ENCODE assay signal across 8 cellular contexts in genomic region chr14:93332853-93333630, GRCh38. TPM values are rescaled to one million over a fixed set of nuclear protein-coding genes. Genes with fewer than 3 reads are reported as not detected.
DNase-seq lines count a peak whose midpoint lies in the region; ATAC-seq, FAIRE-seq and TF ChIP-seq lines count a peak whose summit lies in the region.

Gene BTBD7 (minus strand): TSS chr14:93333036. CDS start chr14:93296051, 36,985 bp downstream.

- DNase-seq in DND-41: peak; percentile 95
- peak; percentile 99 for DNase-seq in Karpas-422
- peak; percentile 71 for DNase-seq in RCC 7860 (ENCODE audit: low spot score)
- peak; percentile 96 for DNase-seq in activated T-cell treated with anti-CD3 and anti-CD28 coated beads, Interleukin-2, amount 50 U/mL, for 72 hours
- peak; percentile 98 for DNase-seq in esophagus muscularis mucosa (ENCODE audit: extremely low spot score)
- DNase-seq in myocyte (ENCODE audit: low read depth): peak; percentile 97
- DNase-seq in stimulated activated CD8-positive, alpha-beta memory T cell treated with anti-CD3 and anti-CD28 coated beads, Interleukin-7, amount 100 ng/mL, for 4 hours (ENCODE audit: low read depth in 2 of 2): peak; percentile 82 to 94

- TF ChIP-seq CTCF in DND-41 (IDR thresholded peaks at IDR 0.05; ENCODE audit: borderline replicate concordance, extremely low read depth, low read length, poor library complexity, severe bottlenecking) (peak; percentile 35), esophagus muscularis mucosa (IDR thresholded peaks at IDR 0.05) (peak in 1 of 3 experiments; percentile 34)

- H4K20me1 ChIP-seq in DND-41 (ENCODE audit: insufficient read depth, low read length) (peaks cover 8% of the 10 kb centered on the region; the same call in 1 of the 2 replicates), Karpas-422 (ENCODE audit: insufficient read depth, low read depth, low read length) (peaks cover 16% of the 10 kb centered on the region)

- H3K79me2 ChIP-seq in DND-41 (ENCODE audit: insufficient read depth, low read length) (peaks cover 47% of the 10 kb centered on the region), Karpas-422 (ENCODE audit: low read length) (peaks cover 53% of the 10 kb centered on the region)

- ATAC-seq in DND-41 (ENCODE audit: insufficient read depth, low read depth) (peak; percentile 95), GM21825 (IDR thresholded peaks at IDR 0.05; ENCODE audit: unreplicated experiment) (peak; percentile 75)
- ATAC-seq in activated T-cell treated with anti-CD3 and anti-CD28 coated beads, Interleukin-2, amount 50 U/mL, for 72 hours (replicated peaks in 1 of 2): peak; percentile 93 to 95

- peak within 1 kb of the TSS; percentile 91 for H3K4me3 Mint-ChIP-seq in activated T-cell treated with anti-CD3 and anti-CD28 coated beads, Interleukin-2, amount 50 U/mL, for 72 hours

- H3K4me1 ChIP-seq in DND-41 (ENCODE audit: insufficient read depth, low read length): peaks cover 40% of the 10 kb centered on the region
- peaks cover 34% of the 10 kb centered on the region for H3K4me1 ChIP-seq in Karpas-422 (ENCODE audit: low read length)
- H3K4me1 ChIP-seq in esophagus muscularis mucosa: peaks cover 25 to 40% (median 38%) of the 10 kb centered on the region in 4 donors

- peaks cover 0 to 2% of the 10 kb centered on the region in 2 donors for H3K36me3 Mint-ChIP-seq in activated T-cell treated with anti-CD3 and anti-CD28 coated beads, Interleukin-2, amount 50 U/mL, for 72 hours (ENCODE audit: insufficient read depth in 2 of 2)

- H3K9me3 ChIP-seq in DND-41 (ENCODE audit: insufficient read depth, low read length, severe bottlenecking) (peaks cover 13% of the 10 kb centered on the region), Karpas-422 (ENCODE audit: low read length) (0 out of 2 replicates have a peak, but pooled peaks cover 4% of the 10 kb centered on the region), esophagus muscularis mucosa (no peaks in the 10 kb centered on the region)

- peaks cover 36% of the 10 kb centered on the region for H3K4me1 Mint-ChIP-seq in activated T-cell treated with anti-CD3 and anti-CD28 coated beads, Interleukin-2, amount 50 U/mL, for 72 hours (ENCODE audit: low read depth)

- H2AFZ ChIP-seq in DND-41 (ENCODE audit: low read depth, low read length): peak within 1 kb of the TSS; percentile 91
- H2AFZ ChIP-seq in Karpas-422 (ENCODE audit: low read length): peak within 1 kb of the TSS; percentile 96

- intact Hi-C loops in esophagus muscularis mucosa (cut with DNase I): loop anchor here (5.0 kb wide), 1 partner anchor 126 kb away; the partner anchor contains the start of genes GON7 and UBR7

- H3K9ac ChIP-seq in DND-41 (ENCODE audit: low read depth, low read length): peak within 1 kb of the TSS; percentile 71
- H3K9ac ChIP-seq in Karpas-422 (ENCODE audit: low read length): peak within 1 kb of the TSS; percentile 93

- H3K4me3 ChIP-seq in DND-41 (ENCODE audit: low read depth in 1 of 2, low read length in 2 of 2) (peak within 1 kb of the TSS; percentile 81 to 94), Karpas-422 (ENCODE audit: low read length) (peak within 1 kb of the TSS; percentile 90), esophagus muscularis mucosa (peak within 1 kb of the TSS; percentile 92 to 97 (median 95))

- FAIRE-seq in RCC 7860 (lab: Jason Lieb, UNC): no peak

- H3K9me3 Mint-ChIP-seq in activated T-cell treated with anti-CD3 and anti-CD28 coated beads, Interleukin-2, amount 50 U/mL, for 72 hours: no peaks in the 10 kb centered on the region

- WGBS in esophagus muscularis mucosa: 0% methylated on average over 12 of the region's 74 CpGs

- H3K36me3 ChIP-seq in DND-41 (ENCODE audit: insufficient read depth, low read length) (no peaks in the 10 kb centered on the region; the same call in 1 of the 2 replicates), Karpas-422 (ENCODE audit: insufficient read depth, low read length) (no peaks in the 10 kb centered on the region), esophagus muscularis mucosa (no peaks in the 10 kb centered on the region)

- TF ChIP-seq EP300 in esophagus muscularis mucosa (IDR thresholded peaks at IDR 0.05): no peak

- H3K27ac Mint-ChIP-seq in activated T-cell treated with anti-CD3 and anti-CD28 coated beads, Interleukin-2, amount 50 U/mL, for 72 hours: peak within 1 kb of the TSS; percentile 91

- no peaks in the 10 kb centered on the region for H3K27me3 ChIP-seq in DND-41 (ENCODE audit: insufficient read depth, low read length, poor library complexity)
- no peaks in the 10 kb centered on the region for H3K27me3 ChIP-seq in Karpas-422 (ENCODE audit: low read length)
- H3K27me3 ChIP-seq in esophagus muscularis mucosa: no peaks in the 10 kb centered on the region

- H3K4me2 ChIP-seq in DND-41 (ENCODE audit: insufficient read depth, low read length): peak within 1 kb of the TSS; percentile 87
- H3K4me2 ChIP-seq in Karpas-422 (ENCODE audit: low read depth, low read length, poor library complexity, severe bottlenecking): peak within 1 kb of the TSS; percentile 94

- TF ChIP-seq POLR2A in esophagus muscularis mucosa (IDR thresholded peaks at IDR 0.05; ENCODE audit: low read depth): no peak

- H3K9me2 ChIP-seq in Karpas-422 (replicated peaks; ENCODE audit: insufficient read depth, low read length): no peaks in the 10 kb centered on the region

- no peaks in the 10 kb centered on the region for H3K27me3 Mint-ChIP-seq in activated T-cell treated with anti-CD3 and anti-CD28 coated beads, Interleukin-2, amount 50 U/mL, for 72 hours (ENCODE audit: low read depth)

- H3K27ac ChIP-seq in DND-41 (ENCODE audit: low read length) (peak within 1 kb of the TSS; percentile 81), Karpas-422 (ENCODE audit: low read length) (peak within 1 kb of the TSS; percentile 57), esophagus muscularis mucosa (replicated peaks in 1 of 4) (peak within 1 kb of the TSS; percentile 97 to 99 (median 98))

RNA-seq across cellular contexts. Expression of gene BTBD7, which starts in this region (rescaled TPM):
- total RNA-seq in Karpas-422 (2014; rRNA removed; shearing (Covaris generic); ENCODE audit: low replicate concordance): 14.3 and 27.4 TPM in 2 replicates
- 10 to 100 TPM; 11.0 to 12.5 TPM for total RNA-seq in activated T-cell treated with anti-CD3 and anti-CD28 coated beads, Interleukin-2, amount 50 U/mL, for 72 hours
- 10 to 100 TPM; 28.8 to 35.7 (median 30.1) TPM for total RNA-seq in esophagus muscularis mucosa
- total RNA-seq in myocyte: 21.0 and 25.2 TPM in 2 replicates
- polyA plus RNA-seq in myocyte (2012): 15.0 TPM

Comparison
In these comparisons a context has a peak if more than half of its experiments do, and no peak if none do; other contexts are left out.
1. Peak in every context shown above with its lines: DNase-seq, ATAC-seq, H3K4me3 ChIP-seq and H3K27ac ChIP-seq.